1 cellular context compared by ENCODE assay signal in the genomic region with DNA sequence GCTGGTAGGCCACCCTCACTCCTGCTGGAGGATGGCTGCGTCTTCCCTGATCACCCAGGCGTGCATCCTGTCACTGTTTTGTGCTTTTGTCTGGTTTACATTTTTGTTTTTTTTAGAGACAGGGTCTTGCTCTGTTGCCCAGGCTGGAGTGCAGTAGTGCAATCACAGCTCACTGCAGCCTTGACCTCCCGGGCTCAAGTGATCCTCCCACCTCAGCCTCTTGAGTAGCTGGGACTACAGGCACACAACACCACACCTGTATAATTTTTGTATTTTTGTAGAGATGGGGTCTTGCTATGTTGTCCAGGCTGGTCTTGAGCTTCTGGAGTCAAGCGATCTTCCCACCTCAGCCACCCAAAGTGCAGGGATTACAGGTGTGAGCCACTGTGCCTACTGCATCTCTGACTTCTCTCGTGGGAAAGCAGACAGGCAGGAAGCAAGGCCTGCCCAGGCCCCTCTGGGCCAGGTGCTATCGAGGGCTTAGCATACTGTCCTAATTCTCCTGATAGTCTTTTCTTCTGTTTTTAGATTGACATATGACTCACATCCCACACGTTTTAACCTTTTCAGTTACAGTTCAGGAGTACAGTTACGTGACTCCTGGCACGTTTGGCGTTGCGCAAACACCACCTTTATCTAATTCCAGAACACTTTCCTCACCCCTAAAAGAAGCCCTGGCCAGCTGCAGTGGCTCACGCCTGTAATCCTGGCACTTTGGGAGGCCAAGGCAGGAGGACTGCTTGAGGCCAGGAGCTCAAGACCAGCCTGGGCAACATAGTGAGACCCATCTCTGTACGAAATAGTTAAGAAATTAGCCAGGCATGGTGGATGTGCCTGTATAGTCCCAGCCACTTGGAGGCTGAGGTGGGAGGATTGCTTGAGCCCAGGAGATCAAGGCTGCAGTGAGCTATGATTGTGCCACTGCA.
A peak's percentile ranks its signal among the peaks of the same experiment; 100 is the strongest.
TF ChIP-seq lines count a peak whose summit lies in the region.
"Not testable (repeated sequence)": the region's sequence is repeated elsewhere in the genome, so short reads cannot be mapped to it uniquely, and the experiment has no call there.

No MANE protein-coding gene starts in this region.

TF ChIP-seq in HepG2, 621 proteins besides CTCF, POLR2A, EP300 and RAD21 (continued from another document and continues in another):
- TF ChIP-seq, protein P1, sequence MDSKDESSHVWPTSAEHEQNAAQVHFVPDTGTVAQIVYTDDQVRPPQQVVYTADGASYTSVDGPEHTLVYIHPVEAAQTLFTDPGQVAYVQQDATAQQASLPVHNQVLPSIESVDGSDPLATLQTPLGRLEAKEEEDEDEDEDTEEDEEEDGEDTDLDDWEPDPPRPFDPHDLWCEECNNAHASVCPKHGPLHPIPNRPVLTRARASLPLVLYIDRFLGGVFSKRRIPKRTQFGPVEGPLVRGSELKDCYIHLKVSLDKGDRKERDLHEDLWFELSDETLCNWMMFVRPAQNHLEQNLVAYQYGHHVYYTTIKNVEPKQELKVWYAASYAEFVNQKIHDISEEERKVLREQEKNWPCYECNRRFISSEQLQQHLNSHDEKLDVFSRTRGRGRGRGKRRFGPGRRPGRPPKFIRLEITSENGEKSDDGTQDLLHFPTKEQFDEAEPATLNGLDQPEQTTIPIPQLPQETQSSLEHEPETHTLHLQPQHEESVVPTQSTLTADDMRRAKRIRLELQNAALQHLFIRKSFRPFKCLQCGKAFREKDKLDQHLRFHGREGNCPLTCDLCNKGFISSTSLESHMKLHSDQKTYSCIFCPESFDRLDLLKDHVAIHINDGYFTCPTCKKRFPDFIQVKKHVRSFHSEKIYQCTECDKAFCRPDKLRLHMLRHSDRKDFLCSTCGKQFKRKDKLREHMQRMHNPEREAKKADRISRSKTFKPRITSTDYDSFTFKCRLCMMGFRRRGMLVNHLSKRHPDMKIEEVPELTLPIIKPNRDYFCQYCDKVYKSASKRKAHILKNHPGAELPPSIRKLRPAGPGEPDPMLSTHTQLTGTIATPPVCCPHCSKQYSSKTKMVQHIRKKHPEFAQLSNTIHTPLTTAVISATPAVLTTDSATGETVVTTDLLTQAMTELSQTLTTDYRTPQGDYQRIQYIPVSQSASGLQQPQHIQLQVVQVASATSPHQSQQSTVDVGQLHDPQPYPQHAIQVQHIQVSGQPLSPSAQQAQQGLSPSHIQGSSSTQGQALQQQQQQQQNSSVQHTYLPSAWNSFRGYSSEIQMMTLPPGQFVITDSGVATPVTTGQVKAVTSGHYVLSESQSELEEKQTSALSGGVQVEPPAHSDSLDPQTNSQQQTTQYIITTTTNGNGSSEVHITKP (CRISPR knock-in tag; IDR thresholded peaks at IDR 0.05; ENCODE audit: low read depth) = 0 out of 2 replicates have a peak, but pooled peaks have one; percentile 76
- TF ChIP-seq ZFX (CRISPR knock-in tag; IDR thresholded peaks at IDR 0.05; ENCODE audit: low read depth) (peak; percentile 92), ZNF33B (CRISPR knock-in tag; IDR thresholded peaks at IDR 0.05) (peak; percentile 76; the same call in 1 of the 2 replicates), HDAC2 (CRISPR knock-in tag; IDR thresholded peaks at IDR 0.05) (peak; percentile 89), TBX2 (CRISPR knock-in tag; IDR thresholded peaks at IDR 0.05; ENCODE audit: borderline replicate concordance) (peak; percentile 96), ETV5 (CRISPR knock-in tag; IDR thresholded peaks at IDR 0.05; ENCODE audit: borderline replicate concordance) (peak; percentile 71; the same call in 1 of the 2 replicates), SMC3 (IDR thresholded peaks at IDR 0.05; ENCODE audit: low read length) (0 out of 2 replicates have a peak, but pooled peaks have one; percentile 9), CHD4 (IDR thresholded peaks at IDR 0.05; ENCODE audit: borderline replicate concordance, low read length) (peak; percentile 96), MED1 (CRISPR knock-in tag; IDR thresholded peaks at IDR 0.05) (peak; percentile 98), ZNF589 (CRISPR knock-in tag; conservative IDR thresholded peaks at IDR 0.05) (peak; percentile 82), JARID2 (CRISPR knock-in tag; IDR thresholded peaks at IDR 0.05; ENCODE audit: insufficient replicate concordance) (peak; percentile 87), EEA1 (CRISPR knock-in tag; IDR thresholded peaks at IDR 0.05; ENCODE audit: borderline replicate concordance) (peak; percentile 62; the same call in 1 of the 2 replicates), ZMAT3 (CRISPR knock-in tag; conservative IDR thresholded peaks at IDR 0.05) (peak; percentile 76), ZNF333 (CRISPR knock-in tag; IDR thresholded peaks at IDR 0.05; ENCODE audit: borderline replicate concordance) (0 out of 2 replicates have a peak, but pooled peaks have one; percentile 66), GABPB1 (CRISPR knock-in tag; IDR thresholded peaks at IDR 0.05) (peak; percentile 12; the same call in 1 of the 2 replicates), THAP11 (CRISPR knock-in tag; IDR thresholded peaks at IDR 0.05) (0 out of 2 replicates have a peak, but pooled peaks have one; percentile 16), SIX4 (CRISPR knock-in tag; IDR thresholded peaks at IDR 0.05) (peak; percentile 86), ATF1 (CRISPR knock-in tag; IDR thresholded peaks at IDR 0.05) (0 out of 2 replicates have a peak, but pooled peaks have one; percentile 14), ZSCAN22 (CRISPR knock-in tag; IDR thresholded peaks at IDR 0.05) (peak; percentile 51; the same call in 1 of the 2 replicates), TEAD3 (CRISPR knock-in tag; optimal IDR thresholded peaks at IDR 0.05; ENCODE audit: borderline replicate concordance) (peak; percentile 73), FOXA3 (CRISPR knock-in tag; IDR thresholded peaks at IDR 0.05) (peak; percentile 76; the same call in 1 of the 2 replicates), TCF12 (CRISPR knock-in tag; IDR thresholded peaks at IDR 0.05) (peak; percentile 70; the same call in 1 of the 2 replicates), CEBPB (IDR thresholded peaks at IDR 0.05; ENCODE audit: borderline replicate concordance, low read depth, low read length) (peak; percentile 98), FOXK1 (CRISPR knock-in tag; IDR thresholded peaks at IDR 0.05; ENCODE audit: borderline replicate concordance, low read depth) (peak; percentile 66; the same call in 1 of the 2 replicates), ZNF317 (CRISPR knock-in tag; IDR thresholded peaks at IDR 0.05) (peak; percentile 82), ZFP37 (CRISPR knock-in tag; IDR thresholded peaks at IDR 0.05; ENCODE audit: borderline replicate concordance) (peak; percentile 86; the same call in 1 of the 2 replicates), ZNF607 (CRISPR knock-in tag; IDR thresholded peaks at IDR 0.05; ENCODE audit: borderline replicate concordance) (peak; percentile 66), ZNF44 (CRISPR knock-in tag; IDR thresholded peaks at IDR 0.05) (peak; percentile 90), ZNF460 (CRISPR knock-in tag; IDR thresholded peaks at IDR 0.05; ENCODE audit: borderline replicate concordance) (peak; percentile 58; the same call in 1 of the 2 replicates)
- TF ChIP-seq, protein P2, sequence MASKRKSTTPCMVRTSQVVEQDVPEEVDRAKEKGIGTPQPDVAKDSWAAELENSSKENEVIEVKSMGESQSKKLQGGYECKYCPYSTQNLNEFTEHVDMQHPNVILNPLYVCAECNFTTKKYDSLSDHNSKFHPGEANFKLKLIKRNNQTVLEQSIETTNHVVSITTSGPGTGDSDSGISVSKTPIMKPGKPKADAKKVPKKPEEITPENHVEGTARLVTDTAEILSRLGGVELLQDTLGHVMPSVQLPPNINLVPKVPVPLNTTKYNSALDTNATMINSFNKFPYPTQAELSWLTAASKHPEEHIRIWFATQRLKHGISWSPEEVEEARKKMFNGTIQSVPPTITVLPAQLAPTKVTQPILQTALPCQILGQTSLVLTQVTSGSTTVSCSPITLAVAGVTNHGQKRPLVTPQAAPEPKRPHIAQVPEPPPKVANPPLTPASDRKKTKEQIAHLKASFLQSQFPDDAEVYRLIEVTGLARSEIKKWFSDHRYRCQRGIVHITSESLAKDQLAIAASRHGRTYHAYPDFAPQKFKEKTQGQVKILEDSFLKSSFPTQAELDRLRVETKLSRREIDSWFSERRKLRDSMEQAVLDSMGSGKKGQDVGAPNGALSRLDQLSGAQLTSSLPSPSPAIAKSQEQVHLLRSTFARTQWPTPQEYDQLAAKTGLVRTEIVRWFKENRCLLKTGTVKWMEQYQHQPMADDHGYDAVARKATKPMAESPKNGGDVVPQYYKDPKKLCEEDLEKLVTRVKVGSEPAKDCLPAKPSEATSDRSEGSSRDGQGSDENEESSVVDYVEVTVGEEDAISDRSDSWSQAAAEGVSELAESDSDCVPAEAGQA (IDR thresholded peaks at IDR 0.05; ENCODE audit: low read depth) = peak; percentile 47; the same call in 1 of the 2 replicates
- TF ChIP-seq, protein P2 (CRISPR knock-in tag; IDR thresholded peaks at IDR 0.05; ENCODE audit: borderline replicate concordance) = not testable (repeated sequence)
- TF ChIP-seq, protein P3, sequence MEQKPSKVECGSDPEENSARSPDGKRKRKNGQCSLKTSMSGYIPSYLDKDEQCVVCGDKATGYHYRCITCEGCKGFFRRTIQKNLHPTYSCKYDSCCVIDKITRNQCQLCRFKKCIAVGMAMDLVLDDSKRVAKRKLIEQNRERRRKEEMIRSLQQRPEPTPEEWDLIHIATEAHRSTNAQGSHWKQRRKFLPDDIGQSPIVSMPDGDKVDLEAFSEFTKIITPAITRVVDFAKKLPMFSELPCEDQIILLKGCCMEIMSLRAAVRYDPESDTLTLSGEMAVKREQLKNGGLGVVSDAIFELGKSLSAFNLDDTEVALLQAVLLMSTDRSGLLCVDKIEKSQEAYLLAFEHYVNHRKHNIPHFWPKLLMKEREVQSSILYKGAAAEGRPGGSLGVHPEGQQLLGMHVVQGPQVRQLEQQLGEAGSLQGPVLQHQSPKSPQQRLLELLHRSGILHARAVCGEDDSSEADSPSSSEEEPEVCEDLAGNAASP (CRISPR knock-in tag; IDR thresholded peaks at IDR 0.05; ENCODE audit: borderline replicate concordance) = peak; percentile 44; the same call in 1 of the 2 replicates
- TF ChIP-seq, protein P4, sequence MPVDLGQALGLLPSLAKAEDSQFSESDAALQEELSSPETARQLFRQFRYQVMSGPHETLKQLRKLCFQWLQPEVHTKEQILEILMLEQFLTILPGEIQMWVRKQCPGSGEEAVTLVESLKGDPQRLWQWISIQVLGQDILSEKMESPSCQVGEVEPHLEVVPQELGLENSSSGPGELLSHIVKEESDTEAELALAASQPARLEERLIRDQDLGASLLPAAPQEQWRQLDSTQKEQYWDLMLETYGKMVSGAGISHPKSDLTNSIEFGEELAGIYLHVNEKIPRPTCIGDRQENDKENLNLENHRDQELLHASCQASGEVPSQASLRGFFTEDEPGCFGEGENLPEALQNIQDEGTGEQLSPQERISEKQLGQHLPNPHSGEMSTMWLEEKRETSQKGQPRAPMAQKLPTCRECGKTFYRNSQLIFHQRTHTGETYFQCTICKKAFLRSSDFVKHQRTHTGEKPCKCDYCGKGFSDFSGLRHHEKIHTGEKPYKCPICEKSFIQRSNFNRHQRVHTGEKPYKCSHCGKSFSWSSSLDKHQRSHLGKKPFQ (CRISPR knock-in tag; IDR thresholded peaks at IDR 0.05; ENCODE audit: insufficient replicate concordance) = peak; percentile 92
- TF ChIP-seq, protein P5, sequence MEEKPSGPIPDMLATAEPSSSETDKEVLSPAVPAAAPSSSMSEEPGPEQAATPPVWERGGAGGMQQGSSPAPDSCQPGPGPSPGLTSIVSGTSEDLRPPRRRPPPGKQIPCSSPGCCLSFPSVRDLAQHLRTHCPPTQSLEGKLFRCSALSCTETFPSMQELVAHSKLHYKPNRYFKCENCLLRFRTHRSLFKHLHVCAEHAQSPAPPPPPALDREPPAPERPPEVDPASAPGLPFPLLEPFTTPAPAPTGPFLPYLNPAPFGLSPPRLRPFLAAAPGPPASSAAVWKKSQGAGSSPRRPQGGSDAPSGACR (CRISPR knock-in tag; IDR thresholded peaks at IDR 0.05) = peak; percentile 82
- TF ChIP-seq, protein P6, sequence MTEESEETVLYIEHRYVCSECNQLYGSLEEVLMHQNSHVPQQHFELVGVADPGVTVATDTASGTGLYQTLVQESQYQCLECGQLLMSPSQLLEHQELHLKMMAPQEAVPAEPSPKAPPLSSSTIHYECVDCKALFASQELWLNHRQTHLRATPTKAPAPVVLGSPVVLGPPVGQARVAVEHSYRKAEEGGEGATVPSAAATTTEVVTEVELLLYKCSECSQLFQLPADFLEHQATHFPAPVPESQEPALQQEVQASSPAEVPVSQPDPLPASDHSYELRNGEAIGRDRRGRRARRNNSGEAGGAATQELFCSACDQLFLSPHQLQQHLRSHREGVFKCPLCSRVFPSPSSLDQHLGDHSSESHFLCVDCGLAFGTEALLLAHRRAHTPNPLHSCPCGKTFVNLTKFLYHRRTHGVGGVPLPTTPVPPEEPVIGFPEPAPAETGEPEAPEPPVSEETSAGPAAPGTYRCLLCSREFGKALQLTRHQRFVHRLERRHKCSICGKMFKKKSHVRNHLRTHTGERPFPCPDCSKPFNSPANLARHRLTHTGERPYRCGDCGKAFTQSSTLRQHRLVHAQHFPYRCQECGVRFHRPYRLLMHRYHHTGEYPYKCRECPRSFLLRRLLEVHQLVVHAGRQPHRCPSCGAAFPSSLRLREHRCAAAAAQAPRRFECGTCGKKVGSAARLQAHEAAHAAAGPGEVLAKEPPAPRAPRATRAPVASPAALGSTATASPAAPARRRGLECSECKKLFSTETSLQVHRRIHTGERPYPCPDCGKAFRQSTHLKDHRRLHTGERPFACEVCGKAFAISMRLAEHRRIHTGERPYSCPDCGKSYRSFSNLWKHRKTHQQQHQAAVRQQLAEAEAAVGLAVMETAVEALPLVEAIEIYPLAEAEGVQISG (CRISPR knock-in tag; IDR thresholded peaks at IDR 0.05) = peak; percentile 28; the same call in 1 of the 2 replicates
- not testable (repeated sequence) for TF ChIP-seq TCF12 (IDR thresholded peaks at IDR 0.05)
